ENCODE assay signal across 1 cellular context in the genomic region with DNA sequence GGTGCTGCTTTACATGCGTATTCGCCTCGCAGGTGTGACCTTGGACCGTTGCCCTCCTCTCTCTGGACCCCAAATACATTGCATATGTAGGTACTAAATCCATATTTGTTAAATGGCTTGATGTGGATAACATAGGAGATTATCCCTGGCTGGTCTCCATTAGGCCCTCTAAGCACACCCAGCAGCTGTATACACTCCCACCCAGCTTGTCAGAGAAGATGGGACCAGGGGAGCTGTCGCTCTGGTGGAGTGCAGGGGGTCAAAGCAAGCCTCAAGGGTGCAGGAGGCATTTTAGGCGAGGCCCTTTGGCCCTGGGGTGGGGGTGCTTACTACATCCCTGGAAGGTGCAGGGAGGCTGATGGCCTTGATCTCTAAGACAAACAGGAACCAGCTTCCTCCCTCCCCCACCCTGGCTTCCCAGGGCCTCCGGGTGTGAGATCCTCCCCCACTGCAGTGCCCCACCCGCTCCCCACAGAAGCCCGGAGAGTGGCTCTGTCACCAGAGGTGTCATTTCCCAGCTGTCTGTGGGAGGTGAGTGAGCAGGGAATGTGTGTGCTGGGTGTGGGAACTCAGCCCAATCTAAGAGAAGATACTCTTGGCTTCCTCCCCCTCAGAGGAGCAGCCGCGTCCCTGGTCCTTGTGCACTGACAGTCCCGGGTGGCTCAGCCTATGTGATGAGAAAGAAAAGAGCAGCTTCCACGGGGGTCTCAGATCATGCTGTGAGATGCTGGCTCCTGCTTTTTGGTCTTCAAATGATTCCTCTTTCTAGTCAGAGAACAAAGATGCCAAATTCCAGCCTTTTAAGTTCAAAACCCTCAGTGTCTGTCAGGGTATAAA.
A peak's percentile ranks its signal among the peaks of the same experiment; 100 is the strongest.
TF ChIP-seq lines count a peak whose summit lies in the region.

No MANE protein-coding gene starts in this region.

TF ChIP-seq in K562, 482 proteins besides CTCF, POLR2A, EP300 and RAD21 (continued from another document and continues in another):
- TF ChIP-seq, protein P1, sequence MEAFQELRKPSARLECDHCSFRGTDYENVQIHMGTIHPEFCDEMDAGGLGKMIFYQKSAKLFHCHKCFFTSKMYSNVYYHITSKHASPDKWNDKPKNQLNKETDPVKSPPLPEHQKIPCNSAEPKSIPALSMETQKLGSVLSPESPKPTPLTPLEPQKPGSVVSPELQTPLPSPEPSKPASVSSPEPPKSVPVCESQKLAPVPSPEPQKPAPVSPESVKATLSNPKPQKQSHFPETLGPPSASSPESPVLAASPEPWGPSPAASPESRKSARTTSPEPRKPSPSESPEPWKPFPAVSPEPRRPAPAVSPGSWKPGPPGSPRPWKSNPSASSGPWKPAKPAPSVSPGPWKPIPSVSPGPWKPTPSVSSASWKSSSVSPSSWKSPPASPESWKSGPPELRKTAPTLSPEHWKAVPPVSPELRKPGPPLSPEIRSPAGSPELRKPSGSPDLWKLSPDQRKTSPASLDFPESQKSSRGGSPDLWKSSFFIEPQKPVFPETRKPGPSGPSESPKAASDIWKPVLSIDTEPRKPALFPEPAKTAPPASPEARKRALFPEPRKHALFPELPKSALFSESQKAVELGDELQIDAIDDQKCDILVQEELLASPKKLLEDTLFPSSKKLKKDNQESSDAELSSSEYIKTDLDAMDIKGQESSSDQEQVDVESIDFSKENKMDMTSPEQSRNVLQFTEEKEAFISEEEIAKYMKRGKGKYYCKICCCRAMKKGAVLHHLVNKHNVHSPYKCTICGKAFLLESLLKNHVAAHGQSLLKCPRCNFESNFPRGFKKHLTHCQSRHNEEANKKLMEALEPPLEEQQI (IDR thresholded peaks at IDR 0.05), result no peak
- no peak for TF ChIP-seq HEY1 (CRISPR knock-in tag; IDR thresholded peaks at IDR 0.05; ENCODE audit: borderline replicate concordance)
- no peak for TF ChIP-seq ZNF354B (CRISPR knock-in tag; IDR thresholded peaks at IDR 0.05)
- no peak for TF ChIP-seq ZFP36 (IDR thresholded peaks at IDR 0.05; ENCODE audit: low read depth, low read length, partially characterized antibody)
- no peak for TF ChIP-seq CHD4 (IDR thresholded peaks at IDR 0.05; ENCODE audit: insufficient read depth, insufficient replicate concordance, low read depth, low read length, poor library complexity, severe bottlenecking)
- no peak for TF ChIP-seq STAG1 (CRISPR knock-in tag; IDR thresholded peaks at IDR 0.05; ENCODE audit: borderline replicate concordance)
- peak; percentile 48; the same call in 1 of the 2 replicates for TF ChIP-seq MYC (IDR thresholded peaks at IDR 0.05; ENCODE audit: low read depth, low read length)
- no peak for TF ChIP-seq MYC (CRISPR knock-in tag; IDR thresholded peaks at IDR 0.05; ENCODE audit: borderline replicate concordance, low read depth)
- TF ChIP-seq, protein P2, sequence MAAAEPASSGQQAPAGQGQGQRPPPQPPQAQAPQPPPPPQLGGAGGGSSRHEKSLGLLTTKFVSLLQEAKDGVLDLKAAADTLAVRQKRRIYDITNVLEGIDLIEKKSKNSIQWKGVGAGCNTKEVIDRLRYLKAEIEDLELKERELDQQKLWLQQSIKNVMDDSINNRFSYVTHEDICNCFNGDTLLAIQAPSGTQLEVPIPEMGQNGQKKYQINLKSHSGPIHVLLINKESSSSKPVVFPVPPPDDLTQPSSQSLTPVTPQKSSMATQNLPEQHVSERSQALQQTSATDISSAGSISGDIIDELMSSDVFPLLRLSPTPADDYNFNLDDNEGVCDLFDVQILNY (CRISPR knock-in tag; IDR thresholded peaks at IDR 0.05), result no peak
- TF ChIP-seq POLR2AphosphoS5 (IDR thresholded peaks at IDR 0.05; ENCODE audit: control insufficient read depth, insufficient read depth, low read depth, low read length), result no peak; the same call in 1 of the 2 replicates
- TF ChIP-seq, protein P3, sequence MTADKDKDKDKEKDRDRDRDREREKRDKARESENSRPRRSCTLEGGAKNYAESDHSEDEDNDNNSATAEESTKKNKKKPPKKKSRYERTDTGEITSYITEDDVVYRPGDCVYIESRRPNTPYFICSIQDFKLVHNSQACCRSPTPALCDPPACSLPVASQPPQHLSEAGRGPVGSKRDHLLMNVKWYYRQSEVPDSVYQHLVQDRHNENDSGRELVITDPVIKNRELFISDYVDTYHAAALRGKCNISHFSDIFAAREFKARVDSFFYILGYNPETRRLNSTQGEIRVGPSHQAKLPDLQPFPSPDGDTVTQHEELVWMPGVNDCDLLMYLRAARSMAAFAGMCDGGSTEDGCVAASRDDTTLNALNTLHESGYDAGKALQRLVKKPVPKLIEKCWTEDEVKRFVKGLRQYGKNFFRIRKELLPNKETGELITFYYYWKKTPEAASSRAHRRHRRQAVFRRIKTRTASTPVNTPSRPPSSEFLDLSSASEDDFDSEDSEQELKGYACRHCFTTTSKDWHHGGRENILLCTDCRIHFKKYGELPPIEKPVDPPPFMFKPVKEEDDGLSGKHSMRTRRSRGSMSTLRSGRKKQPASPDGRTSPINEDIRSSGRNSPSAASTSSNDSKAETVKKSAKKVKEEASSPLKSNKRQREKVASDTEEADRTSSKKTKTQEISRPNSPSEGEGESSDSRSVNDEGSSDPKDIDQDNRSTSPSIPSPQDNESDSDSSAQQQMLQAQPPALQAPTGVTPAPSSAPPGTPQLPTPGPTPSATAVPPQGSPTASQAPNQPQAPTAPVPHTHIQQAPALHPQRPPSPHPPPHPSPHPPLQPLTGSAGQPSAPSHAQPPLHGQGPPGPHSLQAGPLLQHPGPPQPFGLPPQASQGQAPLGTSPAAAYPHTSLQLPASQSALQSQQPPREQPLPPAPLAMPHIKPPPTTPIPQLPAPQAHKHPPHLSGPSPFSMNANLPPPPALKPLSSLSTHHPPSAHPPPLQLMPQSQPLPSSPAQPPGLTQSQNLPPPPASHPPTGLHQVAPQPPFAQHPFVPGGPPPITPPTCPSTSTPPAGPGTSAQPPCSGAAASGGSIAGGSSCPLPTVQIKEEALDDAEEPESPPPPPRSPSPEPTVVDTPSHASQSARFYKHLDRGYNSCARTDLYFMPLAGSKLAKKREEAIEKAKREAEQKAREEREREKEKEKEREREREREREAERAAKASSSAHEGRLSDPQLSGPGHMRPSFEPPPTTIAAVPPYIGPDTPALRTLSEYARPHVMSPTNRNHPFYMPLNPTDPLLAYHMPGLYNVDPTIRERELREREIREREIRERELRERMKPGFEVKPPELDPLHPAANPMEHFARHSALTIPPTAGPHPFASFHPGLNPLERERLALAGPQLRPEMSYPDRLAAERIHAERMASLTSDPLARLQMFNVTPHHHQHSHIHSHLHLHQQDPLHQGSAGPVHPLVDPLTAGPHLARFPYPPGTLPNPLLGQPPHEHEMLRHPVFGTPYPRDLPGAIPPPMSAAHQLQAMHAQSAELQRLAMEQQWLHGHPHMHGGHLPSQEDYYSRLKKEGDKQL (CRISPR knock-in tag; IDR thresholded peaks at IDR 0.05; ENCODE audit: borderline replicate concordance), result no peak
- TF ChIP-seq EWSR1 (IDR thresholded peaks at IDR 0.05; ENCODE audit: borderline replicate concordance, low read depth, partially characterized antibody), result no peak
- no peak for TF ChIP-seq YBX1 (IDR thresholded peaks at IDR 0.05)
- TF ChIP-seq, protein P4, sequence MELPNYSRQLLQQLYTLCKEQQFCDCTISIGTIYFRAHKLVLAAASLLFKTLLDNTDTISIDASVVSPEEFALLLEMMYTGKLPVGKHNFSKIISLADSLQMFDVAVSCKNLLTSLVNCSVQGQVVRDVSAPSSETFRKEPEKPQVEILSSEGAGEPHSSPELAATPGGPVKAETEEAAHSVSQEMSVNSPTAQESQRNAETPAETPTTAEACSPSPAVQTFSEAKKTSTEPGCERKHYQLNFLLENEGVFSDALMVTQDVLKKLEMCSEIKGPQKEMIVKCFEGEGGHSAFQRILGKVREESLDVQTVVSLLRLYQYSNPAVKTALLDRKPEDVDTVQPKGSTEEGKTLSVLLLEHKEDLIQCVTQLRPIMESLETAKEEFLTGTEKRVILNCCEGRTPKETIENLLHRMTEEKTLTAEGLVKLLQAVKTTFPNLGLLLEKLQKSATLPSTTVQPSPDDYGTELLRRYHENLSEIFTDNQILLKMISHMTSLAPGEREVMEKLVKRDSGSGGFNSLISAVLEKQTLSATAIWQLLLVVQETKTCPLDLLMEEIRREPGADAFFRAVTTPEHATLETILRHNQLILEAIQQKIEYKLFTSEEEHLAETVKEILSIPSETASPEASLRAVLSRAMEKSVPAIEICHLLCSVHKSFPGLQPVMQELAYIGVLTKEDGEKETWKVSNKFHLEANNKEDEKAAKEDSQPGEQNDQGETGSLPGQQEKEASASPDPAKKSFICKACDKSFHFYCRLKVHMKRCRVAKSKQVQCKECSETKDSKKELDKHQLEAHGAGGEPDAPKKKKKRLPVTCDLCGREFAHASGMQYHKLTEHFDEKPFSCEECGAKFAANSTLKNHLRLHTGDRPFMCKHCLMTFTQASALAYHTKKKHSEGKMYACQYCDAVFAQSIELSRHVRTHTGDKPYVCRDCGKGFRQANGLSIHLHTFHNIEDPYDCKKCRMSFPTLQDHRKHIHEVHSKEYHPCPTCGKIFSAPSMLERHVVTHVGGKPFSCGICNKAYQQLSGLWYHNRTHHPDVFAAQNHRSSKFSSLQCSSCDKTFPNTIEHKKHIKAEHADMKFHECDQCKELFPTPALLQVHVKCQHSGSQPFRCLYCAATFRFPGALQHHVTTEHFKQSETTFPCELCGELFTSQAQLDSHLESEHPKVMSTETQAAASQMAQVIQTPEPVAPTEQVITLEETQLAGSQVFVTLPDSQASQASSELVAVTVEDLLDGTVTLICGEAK (IDR thresholded peaks at IDR 0.05), result no peak
- TF ChIP-seq, protein P4 (CRISPR knock-in tag; IDR thresholded peaks at IDR 0.05), result no peak
- no peak for TF ChIP-seq ZNF79 (CRISPR knock-in tag; IDR thresholded peaks at IDR 0.05; ENCODE audit: low read depth)
- TF ChIP-seq, protein P5, sequence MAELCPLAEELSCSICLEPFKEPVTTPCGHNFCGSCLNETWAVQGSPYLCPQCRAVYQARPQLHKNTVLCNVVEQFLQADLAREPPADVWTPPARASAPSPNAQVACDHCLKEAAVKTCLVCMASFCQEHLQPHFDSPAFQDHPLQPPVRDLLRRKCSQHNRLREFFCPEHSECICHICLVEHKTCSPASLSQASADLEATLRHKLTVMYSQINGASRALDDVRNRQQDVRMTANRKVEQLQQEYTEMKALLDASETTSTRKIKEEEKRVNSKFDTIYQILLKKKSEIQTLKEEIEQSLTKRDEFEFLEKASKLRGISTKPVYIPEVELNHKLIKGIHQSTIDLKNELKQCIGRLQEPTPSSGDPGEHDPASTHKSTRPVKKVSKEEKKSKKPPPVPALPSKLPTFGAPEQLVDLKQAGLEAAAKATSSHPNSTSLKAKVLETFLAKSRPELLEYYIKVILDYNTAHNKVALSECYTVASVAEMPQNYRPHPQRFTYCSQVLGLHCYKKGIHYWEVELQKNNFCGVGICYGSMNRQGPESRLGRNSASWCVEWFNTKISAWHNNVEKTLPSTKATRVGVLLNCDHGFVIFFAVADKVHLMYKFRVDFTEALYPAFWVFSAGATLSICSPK (IDR thresholded peaks at IDR 0.05; ENCODE audit: borderline replicate concordance), result no peak
- TF ChIP-seq, protein P6, sequence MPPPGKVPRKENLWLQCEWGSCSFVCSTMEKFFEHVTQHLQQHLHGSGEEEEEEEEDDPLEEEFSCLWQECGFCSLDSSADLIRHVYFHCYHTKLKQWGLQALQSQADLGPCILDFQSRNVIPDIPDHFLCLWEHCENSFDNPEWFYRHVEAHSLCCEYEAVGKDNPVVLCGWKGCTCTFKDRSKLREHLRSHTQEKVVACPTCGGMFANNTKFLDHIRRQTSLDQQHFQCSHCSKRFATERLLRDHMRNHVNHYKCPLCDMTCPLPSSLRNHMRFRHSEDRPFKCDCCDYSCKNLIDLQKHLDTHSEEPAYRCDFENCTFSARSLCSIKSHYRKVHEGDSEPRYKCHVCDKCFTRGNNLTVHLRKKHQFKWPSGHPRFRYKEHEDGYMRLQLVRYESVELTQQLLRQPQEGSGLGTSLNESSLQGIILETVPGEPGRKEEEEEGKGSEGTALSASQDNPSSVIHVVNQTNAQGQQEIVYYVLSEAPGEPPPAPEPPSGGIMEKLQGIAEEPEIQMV (tag; conservative IDR thresholded peaks at IDR 0.05; ENCODE audit: low read depth), result no peak
- TF ChIP-seq POU5F1 (IDR thresholded peaks at IDR 0.05; ENCODE audit: borderline replicate concordance, low read depth, low read length, partially characterized antibody), result no peak
- peak; percentile 56 for TF ChIP-seq DPF2 (IDR thresholded peaks at IDR 0.05)
- no peak for TF ChIP-seq POLR2B (IDR thresholded peaks at IDR 0.05; ENCODE audit: low read depth, partially characterized antibody)
- TF ChIP-seq ZC3H11A (IDR thresholded peaks at IDR 0.05; ENCODE audit: low read depth, low read length), result no peak
- TF ChIP-seq SREBF1 (IDR thresholded peaks at IDR 0.05; ENCODE audit: borderline replicate concordance, low read depth, low read length), result no peak
- no peak for TF ChIP-seq BMI1 (IDR thresholded peaks at IDR 0.05; ENCODE audit: low read length)
- TF ChIP-seq ARID2 (IDR thresholded peaks at IDR 0.05), result no peak
- peak; percentile 84 to 90 for TF ChIP-seq MAZ (CRISPR knock-in tag; conservative IDR thresholded peaks at IDR 0.05 in 1 of 2, IDR thresholded peaks at IDR 0.05 in 1 of 2)
- no peak for TF ChIP-seq SRSF7 (optimal IDR thresholded peaks at IDR 0.05; ENCODE audit: low read depth, low read length)
- TF ChIP-seq ZFX (CRISPR knock-in tag; IDR thresholded peaks at IDR 0.05), result no peak; the same call in 1 of the 2 replicates
